Comparison of ENCODE assay signal across 12 cellular contexts in genomic region chr3:170724599-170724998, GRCh38.
DNase-seq lines count a peak whose midpoint lies in the region; ATAC-seq, FAIRE-seq and TF ChIP-seq lines count a peak whose summit lies in the region.
"Had no signal": no experiment of that assay in that cellular context is flagged by ENCODE, and none has a peak within 500 bp of the region (broad histone marks: within the 10 kb centered on the region; RNA-seq: fewer than 3 reads in every experiment).

No MANE protein-coding gene starts in this region.

- H3K4me3 ChIP-seq in AG04450 (ENCODE audit: low read depth, low read length) (no peak overlapping the region), bronchial epithelial cell (ENCODE audit: low read depth, low read length) (no peak overlapping the region), esophagus squamous epithelium (no peak overlapping the region)
- H3K4me3 ChIP-seq: BLaER1, cardiac muscle cell, lower lobe of right lung had no signal

- no peak for DNase-seq in AG04450 (ENCODE audit: low read depth, low spot score)
- no peak for DNase-seq in HTR-8/SVneo (ENCODE audit: insufficient read length, low spot score)
- peak; percentile 52 for DNase-seq in bronchial epithelial cell (ENCODE audit: low read depth)
- DNase-seq in medulla oblongata (ENCODE audit: extremely low spot score): peak; percentile 12
- no peak for DNase-seq in epidermal melanocyte (ENCODE audit: insufficient read length, low spot score)
- no peak for DNase-seq in esophagus squamous epithelium (lab: John Stamatoyannopoulos, UW)
- DNase-seq: lower lobe of right lung, T1000 had no signal

- POLR2A ChIA-PET in AG04450 (lab: Yijun Ruan, JAX): interaction anchor here (0.7 to 3.1 kb wide), 3 partner anchors 27 to 103 kb away, joined by 3 to 30 read pairs (median 13); no protein-coding TSS in a partner anchor

- TF ChIP-seq CTCF in AG04450 (IDR thresholded peaks at IDR 0.05; ENCODE audit: low read depth, low read length): no peak
- no peak for TF ChIP-seq CTCF in bronchial epithelial cell (IDR thresholded peaks at IDR 0.05; ENCODE audit: insufficient read depth, low read length, severe bottlenecking)
- TF ChIP-seq CTCF in esophagus squamous epithelium (IDR thresholded peaks at IDR 0.05): no peak

- H3K36me3 ChIP-seq in bronchial epithelial cell (ENCODE audit: control insufficient read depth, insufficient read depth, low read length) (no peaks in the 10 kb centered on the region), esophagus squamous epithelium (no peaks in the 10 kb centered on the region)
- H3K36me3 ChIP-seq: BLaER1, cardiac muscle cell, lower lobe of right lung had no signal

- 63 to 83% methylated on average over 1 of the region's 1 CpG for WGBS in esophagus squamous epithelium, 2 donors

- H3K27ac ChIP-seq in AG04450 (ENCODE audit: low read depth, low read length): peak overlapping the region; percentile 25
- H3K27ac ChIP-seq in esophagus squamous epithelium: peak overlapping the region in 2 of 4 donors; percentile 62 to 78
- H3K27ac ChIP-seq: BLaER1, cardiac muscle cell, lower lobe of right lung had no signal

- FAIRE-seq in HTR-8/SVneo (lab: Jason Lieb, UNC) (peak; percentile 36), bronchial epithelial cell (lab: Jason Lieb, UNC) (peak; percentile 86)

- ATAC-seq in HG03095 (IDR thresholded peaks at IDR 0.05; ENCODE audit: unreplicated experiment) (no peak), GM18498 (IDR thresholded peaks at IDR 0.05; ENCODE audit: unreplicated experiment) (no peak)
- ATAC-seq: lower lobe of right lung had no signal

- intact Hi-C loops in esophagus squamous epithelium (cut with DNase I): no loop called here

- TF ChIP-seq POLR2A in esophagus squamous epithelium (IDR thresholded peaks at IDR 0.05): no peak

- H3K4me1 ChIP-seq in esophagus squamous epithelium: peaks cover 0 to 16% (median 8%) of the 10 kb centered on the region in 3 donors
- H3K4me1 ChIP-seq: BLaER1, lower lobe of right lung had no signal

- H3K9me3 ChIP-seq in AG04450 (ENCODE audit: control insufficient read depth, insufficient read depth, low read length): no peaks in the 10 kb centered on the region
- no peaks in the 10 kb centered on the region for H3K9me3 ChIP-seq in esophagus squamous epithelium
- H3K9me3 ChIP-seq: BLaER1, lower lobe of right lung had no signal

- CTCF ChIA-PET in AG04450 (lab: Charles Lee): interaction anchor here (1.0 to 2.9 kb wide), 5 partner anchors 11 to 311 kb away, joined by 3 to 18 read pairs (median 6); no protein-coding TSS in a partner anchor

- no peaks in the 10 kb centered on the region for H3K27me3 ChIP-seq in AG04450 (ENCODE audit: control insufficient read depth, insufficient read depth, low read length)
- no peaks in the 10 kb centered on the region for H3K27me3 ChIP-seq in bronchial epithelial cell (ENCODE audit: control insufficient read depth, insufficient read depth, low read length)
- no peaks in the 10 kb centered on the region for H3K27me3 ChIP-seq in esophagus squamous epithelium
- H3K27me3 ChIP-seq: BLaER1, cardiac muscle cell had no signal

Comparison
In these comparisons a context has a peak if more than half of its experiments do, and no peak if none do; other contexts are left out.
1. DNase-seq: peak in bronchial epithelial cell (single experiment) and medulla oblongata (single experiment); none in AG04450 (single experiment), HTR-8/SVneo (single experiment), epidermal melanocyte (single experiment) and esophagus squamous epithelium (single experiment).